In genomic region chr3:59880717-59881116, GRCh38 we compare ENCODE assay signal across 22 cellular contexts.
"Had no signal": no experiment of that assay in that cellular context is flagged by ENCODE, and none has a peak within 500 bp of the region (broad histone marks: within the 10 kb centered on the region; RNA-seq: fewer than 3 reads in every experiment).

No MANE protein-coding gene starts in this region.

- H3K27ac ChIP-seq: coronary artery, epithelial cell of prostate, gastroesophageal sphincter, sigmoid colon, testis, uterus had no signal

- H3K4me2 ChIP-seq: smooth muscle cell had no signal

- H3K36me3 ChIP-seq: gastroesophageal sphincter, sigmoid colon, uterus had no signal

- DNase-seq: activated CD8-positive, alpha-beta memory T cell treated with anti-CD3 and anti-CD28 coated beads, Interleukin-2, amount 50 U/mL, for 48 hours; activated naive CD4-positive, alpha-beta T cell treated with anti-CD3 and anti-CD28 coated beads, Interleukin-2, amount 10 ng/mL, durations not matched to agents 7 days and 5 days; activated T-cell treated with anti-CD3 and anti-CD28 coated beads, Interleukin-2, amount 50 U/mL, for 48 hours; amygdala; cerebellar nuclear complex; head of caudate nucleus; left ventricle myocardium superior; mammary epithelial cell; midbrain; natural killer cell; retina; sigmoid colon; stimulated activated CD4-positive, alpha-beta T cell treated with anti-CD3 and anti-CD28 coated beads, Interleukin-2, amount 100 ng/mL, for 48 hours; stimulated activated CD8-positive, alpha-beta memory T cell treated with anti-CD3 and anti-CD28 coated beads, Interleukin-4, amount 100 ng/mL, for 48 hours; stimulated activated naive CD4-positive, alpha-beta T cell; testis; trophoblast cell; uterus had no signal

- H3K27me3 ChIP-seq: gastroesophageal sphincter, sigmoid colon, testis, uterus had no signal

- H3K9me3 ChIP-seq: gastroesophageal sphincter, sigmoid colon, testis, uterus had no signal

- H3K4me3 ChIP-seq: coronary artery, gastroesophageal sphincter, sigmoid colon, smooth muscle cell, testis, uterus had no signal
